In genomic region chrX:86887341-86887740, GRCh38 we compare ENCODE assay signal across 24 cellular contexts.
"Had no signal": no experiment of that assay in that cellular context is flagged by ENCODE, and none has a peak within 500 bp of the region (broad histone marks: within the 10 kb centered on the region; RNA-seq: fewer than 3 reads in every experiment).

No MANE protein-coding gene starts in this region.

- H3K9me3 Mint-ChIP-seq: activated B cell treated with CpG ODN at 0.5 μM for 24 hours; activated CD4-positive, alpha-beta T cell treated with anti-CD3 and anti-CD28 coated beads, Interleukin-2, amount 10 ng/mL, durations not matched to agents 24 days and 14 days; activated T-cell treated with anti-CD3 and anti-CD28 coated beads, Interleukin-2, amount 50 U/mL, for 4 hours; central memory CD8-positive, alpha-beta T cell had no signal

- H3K27me3 Mint-ChIP-seq: activated B cell treated with CpG ODN at 0.5 μM for 24 hours; activated CD4-positive, alpha-beta T cell treated with anti-CD3 and anti-CD28 coated beads, Interleukin-2, amount 10 ng/mL, durations not matched to agents 24 days and 14 days; activated CD8-positive, alpha-beta memory T cell treated with anti-CD3 and anti-CD28 coated beads, Interleukin-2, amount 10 ng/mL, durations not matched to agents 7 days and 5 days; activated naive CD8-positive, alpha-beta T cell; brain; central memory CD8-positive, alpha-beta T cell; T-cell had no signal

- H3K27ac ChIP-seq: KMS-11 had no signal

- H3K4me1 Mint-ChIP-seq: activated B cell treated with CpG ODN at 0.5 μM for 24 hours; activated CD4-positive, alpha-beta T cell treated with anti-CD3 and anti-CD28 coated beads, Interleukin-2, amount 10 ng/mL, durations not matched to agents 24 days and 14 days; activated CD8-positive, alpha-beta memory T cell treated with anti-CD3 and anti-CD28 coated beads, Interleukin-2, amount 10 ng/mL, durations not matched to agents 7 days and 5 days; brain; central memory CD8-positive, alpha-beta T cell; T-cell had no signal

- H3K27ac Mint-ChIP-seq: activated B cell treated with CpG ODN at 0.5 μM for 24 hours; activated CD4-positive, alpha-beta T cell treated with anti-CD3 and anti-CD28 coated beads, Interleukin-2, amount 10 ng/mL, durations not matched to agents 24 days and 14 days; activated CD8-positive, alpha-beta memory T cell treated with anti-CD3 and anti-CD28 coated beads, Interleukin-2, amount 10 ng/mL, durations not matched to agents 7 days and 5 days; activated naive CD8-positive, alpha-beta T cell; brain; T-cell had no signal

- H3K36me3 Mint-ChIP-seq: activated CD8-positive, alpha-beta memory T cell treated with anti-CD3 and anti-CD28 coated beads, Interleukin-2, amount 10 ng/mL, durations not matched to agents 7 days and 5 days; activated naive CD8-positive, alpha-beta T cell; brain; T-cell had no signal

- H3K27me3 ChIP-seq: MG63 had no signal

- H3K9me3 ChIP-seq: MG63 had no signal

- H3K4me2 ChIP-seq: KMS-11 had no signal

- H3K4me3 Mint-ChIP-seq: activated B cell treated with CpG ODN at 0.5 μM for 24 hours; activated CD4-positive, alpha-beta T cell treated with anti-CD3 and anti-CD28 coated beads, Interleukin-2, amount 10 ng/mL, durations not matched to agents 24 days and 14 days; activated CD8-positive, alpha-beta memory T cell treated with anti-CD3 and anti-CD28 coated beads, Interleukin-2, amount 10 ng/mL, durations not matched to agents 7 days and 5 days; activated naive CD8-positive, alpha-beta T cell; activated T-cell treated with anti-CD3 and anti-CD28 coated beads, Interleukin-2, amount 50 U/mL, for 4 hours; brain; central memory CD8-positive, alpha-beta T cell; T-cell had no signal

- H3K9ac ChIP-seq: KMS-11 had no signal

- DNase-seq: activated B cell treated with CpG ODN at 0.5 μM for 24 hours; activated CD4-positive, alpha-beta T cell treated with anti-CD3 and anti-CD28 coated beads for 1 hour; activated CD4-positive, alpha-beta T cell treated with anti-CD3 and anti-CD28 coated beads, Interleukin-2, amount 10 ng/mL, durations not matched to agents 24 days and 14 days; activated CD4-positive, alpha-beta T cell treated with anti-CD3 and anti-CD28 coated beads, Interleukin-2, amount 50 U/mL, for 48 hours; activated CD8-positive, alpha-beta memory T cell treated with anti-CD3 and anti-CD28 coated beads, Interleukin-2, amount 10 ng/mL, durations not matched to agents 7 days and 5 days; activated effector memory CD4-positive, alpha-beta T cell treated with anti-CD3 and anti-CD28 coated beads, Interleukin-2, amount 50 U/mL, for 16 hours; activated naive CD4-positive, alpha-beta T cell treated with Interleukin-2 at 50 U/mL for 16 hours; activated T-cell treated with anti-CD3 and anti-CD28 coated beads, Interleukin-2, amount 50 U/mL, for 4 hours; amygdala; MG63; MV-4-11; NCI-H1092 treated with DMSO at 0.1 percent for 48 hours; NCI-H1694 treated with DMSO at 0.1 percent for 48 hours; NCI-H510A treated with DMSO at 0.1 percent for 48 hours; NCI-H82; SIG-M5; T-cell; T-helper 2 cell; T1000 had no signal

- H3K36me3 ChIP-seq: MG63 had no signal

- H3K4me3 ChIP-seq: MG63 had no signal

- FAIRE-seq: TTC549 had no signal
